In genomic region chr3:37861540-37862051, GRCh38 we compare ENCODE assay signal across 8 cellular contexts. TPM values are rescaled to one million over a fixed set of nuclear protein-coding genes. Genes with fewer than 3 reads are reported as not detected.
DNase-seq lines count a peak whose midpoint lies in the region; ATAC-seq lines count a peak whose summit lies in the region.

A gene with protein sequence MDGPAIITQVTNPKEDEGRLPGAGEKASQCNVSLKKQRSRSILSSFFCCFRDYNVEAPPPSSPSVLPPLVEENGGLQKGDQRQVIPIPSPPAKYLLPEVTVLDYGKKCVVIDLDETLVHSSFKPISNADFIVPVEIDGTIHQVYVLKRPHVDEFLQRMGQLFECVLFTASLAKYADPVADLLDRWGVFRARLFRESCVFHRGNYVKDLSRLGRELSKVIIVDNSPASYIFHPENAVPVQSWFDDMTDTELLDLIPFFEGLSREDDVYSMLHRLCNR (plus strand): TSS chr3:37861880. CDS start chr3:37862200, 320 bp downstream.

- H3K4me3 ChIP-seq in skeletal muscle tissue (ENCODE audit: low read length in 3 of 3): peak within 1 kb of the TSS; percentile 80 to 81 (median 81)

- peak; percentile 4 for DNase-seq in NOMO-1 treated with DMSO at 0.1 percent for 48 hours (lab: John Stamatoyannopoulos, UW; ENCODE audit: unreplicated experiment)
- no peak for DNase-seq in NOMO-1 treated with dmso at 0.1 percent for 144 hours (lab: John Stamatoyannopoulos, UW; ENCODE audit: unreplicated experiment)
- peak; percentile 37 for DNase-seq in RKO (ENCODE audit: low spot score)
- peak; percentile 70 for DNase-seq in cerebellum (ENCODE audit: low spot score)
- DNase-seq in iris pigment epithelial cell (ENCODE audit: low read depth): peak; percentile 43
- no peak for DNase-seq in activated gamma-delta T cell treated with Interleukin-2 at 50 U/mL for 16 hours

- peak within 1 kb of the TSS; percentile 63 to 81 (median 71) for H3K9ac ChIP-seq in skeletal muscle tissue (ENCODE audit: low read depth in 1 of 3, low read length in 3 of 3)

- ATAC-seq in HG03571 (IDR thresholded peaks at IDR 0.05; ENCODE audit: unreplicated experiment): no peak

- H3K9me3 ChIP-seq in skeletal muscle tissue (ENCODE audit: control insufficient read depth in 3 of 3, low read length in 3 of 3): no peaks in the 10 kb centered on the region

- H3K4me1 ChIP-seq in skeletal muscle tissue (ENCODE audit: control insufficient read depth in 3 of 3, insufficient read depth in 3 of 3, low read length in 3 of 3): peaks cover 29 to 37% (median 29%) of the 10 kb centered on the region in 3 donors

- no peaks in the 10 kb centered on the region for H3K27me3 ChIP-seq in skeletal muscle tissue (ENCODE audit: control insufficient read depth in 3 of 3, insufficient read depth in 3 of 3, low read length in 3 of 3)

- H3K36me3 ChIP-seq in skeletal muscle tissue (ENCODE audit: control insufficient read depth in 3 of 3, insufficient read depth in 3 of 3, low read length in 3 of 3): no peaks in the 10 kb centered on the region

- H3K27ac ChIP-seq in skeletal muscle tissue (ENCODE audit: low read depth, low read length): peak within 1 kb of the TSS; percentile 66

RNA-seq across cellular contexts. Expression of the gene that starts here (rescaled TPM):
- total RNA-seq in cerebellum (18.5 TPM), skeletal muscle tissue (20.4 TPM)

Comparison
In these comparisons a context has a peak if more than half of its experiments do, and no peak if none do; other contexts are left out.
1. DNase-seq: peak in NOMO-1 treated with DMSO at 0.1 percent for 48 hours (single experiment), RKO (single experiment), cerebellum (single experiment) and iris pigment epithelial cell (single experiment); none in NOMO-1 treated with dmso at 0.1 percent for 144 hours (single experiment) and activated gamma-delta T cell treated with Interleukin-2 at 50 U/mL for 16 hours (single experiment).